23 cellular contexts compared by ENCODE assay signal in the genomic region with DNA sequence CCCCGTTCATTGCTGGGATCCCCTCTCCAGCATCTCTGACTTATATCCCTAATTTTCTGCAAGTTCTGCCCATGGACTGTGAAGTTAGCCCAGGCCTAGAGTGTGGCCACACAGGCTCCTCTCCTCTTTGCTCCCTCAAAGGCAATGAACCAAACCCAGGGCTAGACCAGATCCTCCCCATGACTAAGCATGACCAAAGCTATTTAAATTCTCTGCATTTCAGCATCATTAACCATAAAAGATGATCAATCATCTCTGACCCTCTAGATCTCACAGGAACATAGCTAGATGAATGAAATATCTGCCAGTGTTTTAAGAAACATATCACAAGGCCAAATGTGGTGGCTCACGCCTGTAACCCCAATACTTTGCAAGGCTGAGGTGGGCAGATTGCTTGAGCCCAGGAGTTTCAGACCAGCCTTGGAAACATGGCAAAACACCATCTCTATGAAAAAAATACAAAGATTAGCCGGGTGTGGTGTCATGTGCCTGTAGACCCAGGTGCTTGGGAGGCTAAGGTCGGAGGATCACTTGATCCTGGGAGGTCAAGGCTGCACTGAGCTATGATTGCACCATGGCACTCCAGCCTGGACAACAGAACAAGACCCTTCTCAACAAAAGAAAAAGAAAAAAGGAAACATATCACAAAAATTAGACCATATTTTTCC. TPM values are rescaled to one million over a fixed set of nuclear protein-coding genes. Genes with fewer than 3 reads are reported as not detected.
DNase-seq lines count a peak whose midpoint lies in the region; ATAC-seq, FAIRE-seq and TF ChIP-seq lines count a peak whose summit lies in the region.
"Had no signal": no experiment of that assay in that cellular context is flagged by ENCODE, and none has a peak within 500 bp of the region (broad histone marks: within the 10 kb centered on the region; RNA-seq: fewer than 3 reads in every experiment).

No MANE protein-coding gene starts in this region.

- no peaks in the 10 kb centered on the region for H3K36me3 Mint-ChIP-seq in astrocyte (ENCODE audit: low read depth, unreplicated experiment)
- H3K36me3 Mint-ChIP-seq: activated CD8-positive, alpha-beta memory T cell treated with anti-CD3 and anti-CD28 coated beads, Interleukin-2, amount 10 ng/mL, durations not matched to agents 7 days and 5 days had no signal

- H3K36me3 ChIP-seq in astrocyte (ENCODE audit: insufficient read depth, low read length) (no peaks in the 10 kb centered on the region), keratinocyte (ENCODE audit: control insufficient read depth in 2 of 2, extremely low read depth in 1 of 2, insufficient read depth in 2 of 2, low read length in 2 of 2) (no peaks in the 10 kb centered on the region), vagina (no peaks in the 10 kb centered on the region)
- H3K36me3 ChIP-seq: heart right ventricle, right atrium auricular region had no signal

- TF ChIP-seq CTCF in astrocyte (IDR thresholded peaks at IDR 0.05; ENCODE audit: insufficient read depth, low read depth, low read length) = no peak
- TF ChIP-seq CTCF in keratinocyte (optimal IDR thresholded peaks at IDR 0.05 in 1 of 3, IDR thresholded peaks at IDR 0.05 in 1 of 3, conservative IDR thresholded peaks at IDR 0.05 in 1 of 3; ENCODE audit: extremely low read depth in 1 of 3, insufficient read depth in 2 of 3, low read length in 3 of 3) = no peak
- TF ChIP-seq CTCF in vagina (IDR thresholded peaks at IDR 0.05) = no peak

- FAIRE-seq in astrocyte (lab: Jason Lieb, UNC) (no peak), keratinocyte (lab: Jason Lieb, UNC) (peak; percentile 13), HTR-8/SVneo (lab: Jason Lieb, UNC) (no peak)
- FAIRE-seq: endothelial cell of umbilical vein had no signal

- H2AFZ ChIP-seq in astrocyte (ENCODE audit: low read depth, low read length) = no peak overlapping the region
- no peak overlapping the region for H2AFZ ChIP-seq in keratinocyte (ENCODE audit: control insufficient read depth, low read length)

- no peak overlapping the region for H3K4me3 ChIP-seq in astrocyte (ENCODE audit: insufficient read depth, low read depth, low read length)
- no peak overlapping the region for H3K4me3 ChIP-seq in keratinocyte (ENCODE audit: control insufficient read depth in 2 of 3, extremely low read depth in 1 of 3, insufficient read depth in 2 of 3, low read depth in 1 of 3, low read length in 3 of 3)
- no peak overlapping the region for H3K4me3 ChIP-seq in vagina
- H3K4me3 ChIP-seq: coronary artery, heart right ventricle, right atrium auricular region had no signal

- H3K9ac ChIP-seq in astrocyte (ENCODE audit: low read length) (no peak overlapping the region), keratinocyte (ENCODE audit: control insufficient read depth, extremely low read depth, insufficient read depth, low read length) (no peak overlapping the region)

- H3K4me1 ChIP-seq in astrocyte (ENCODE audit: insufficient read depth, low read length) (peaks cover 14% of the 10 kb centered on the region), keratinocyte (ENCODE audit: control insufficient read depth, extremely low read depth, insufficient read depth, low read length) (peaks cover 39% of the 10 kb centered on the region), vagina (peaks cover 12% of the 10 kb centered on the region)
- H3K4me1 ChIP-seq: heart right ventricle, right atrium auricular region had no signal

- no peaks in the 10 kb centered on the region for H3K9me1 ChIP-seq in keratinocyte (ENCODE audit: control insufficient read depth, extremely low read depth, insufficient read depth, low read length)

- H3K4me2 ChIP-seq in astrocyte (ENCODE audit: low read length) (peak overlapping the region; percentile 5), keratinocyte (ENCODE audit: control insufficient read depth, extremely low read depth, insufficient read depth, low read depth, low read length) (peak overlapping the region; percentile 52)

- dilution Hi-C loops in keratinocyte (cut with MboI; ENCODE audit: extremely low pct_ligation_motif_present, low sequenced_read_pairs) = no loop called here

- H4K20me1 ChIP-seq in astrocyte (ENCODE audit: insufficient read depth, low read length) = no peaks in the 10 kb centered on the region
- H4K20me1 ChIP-seq in keratinocyte (ENCODE audit: control insufficient read depth, extremely low read depth, insufficient read depth, low read length) = no peaks in the 10 kb centered on the region

- peaks cover 4% of the 10 kb centered on the region for H3K9me3 Mint-ChIP-seq in astrocyte (ENCODE audit: unreplicated experiment)
- H3K9me3 Mint-ChIP-seq: T-helper 1 cell treated with Interleukin-12 subunit alpha and Interleukin-12 subunit beta and Interleukin-4 antibody, amounts not matched to agents 30 μg/mL and 1 μg/mL, for 36 hours had no signal

- H3K4me1 Mint-ChIP-seq in astrocyte (ENCODE audit: low read depth, unreplicated experiment) = peaks cover 23% of the 10 kb centered on the region

- peak overlapping the region; percentile 22 for H3K27ac ChIP-seq in astrocyte (ENCODE audit: low read depth, low read length)
- H3K27ac ChIP-seq in keratinocyte (ENCODE audit: control insufficient read depth, insufficient read depth, low read length) = peak overlapping the region; percentile 4
- no peak overlapping the region for H3K27ac ChIP-seq in vagina
- H3K27ac ChIP-seq: coronary artery, heart right ventricle, right atrium auricular region had no signal

- H3K79me2 ChIP-seq in astrocyte (ENCODE audit: insufficient read depth, low read length) (no peaks in the 10 kb centered on the region), keratinocyte (ENCODE audit: control insufficient read depth, insufficient read depth, low read length) (no peaks in the 10 kb centered on the region)

- no peak for TF ChIP-seq POLR2A in vagina (IDR thresholded peaks at IDR 0.05)

- no peak for ATAC-seq in GM21526 (IDR thresholded peaks at IDR 0.05; ENCODE audit: low FRiP score, unreplicated experiment)
- no peak for ATAC-seq in GM21717 (IDR thresholded peaks at IDR 0.05; ENCODE audit: unreplicated experiment)
- ATAC-seq: activated CD4-positive, CD25-positive, alpha-beta regulatory T cell treated with anti-CD3 and anti-CD28 coated beads, Interleukin-2, amount 50 U/mL, for 24 hours; activated CD8-positive, alpha-beta memory T cell treated with anti-CD3 and anti-CD28 coated beads, Interleukin-2, amount 10 ng/mL, durations not matched to agents 7 days and 5 days; heart right ventricle had no signal

- DNase-seq in AG20443 (ENCODE audit: low spot score) (peak; percentile 83), HS-5 (ENCODE audit: low read depth) (peak; percentile 69), astrocyte (ENCODE audit: low read depth) (peak; percentile 73), keratinocyte (ENCODE audit: low read depth, low spot score) (peak; percentile 50), HTR-8/SVneo (ENCODE audit: insufficient read length, low spot score) (no peak), vagina (ENCODE audit: extremely low spot score in 2 of 2) (no peak)
- DNase-seq: activated CD8-positive, alpha-beta memory T cell treated with anti-CD3 and anti-CD28 coated beads, Interleukin-2, amount 10 ng/mL, durations not matched to agents 7 days and 5 days; activated effector memory CD4-positive, alpha-beta T cell treated with anti-CD3 and anti-CD28 coated beads, Interleukin-2, amount 50 U/mL, for 16 hours; amygdala; Calu3; heart right ventricle; Kasumi-1; midbrain; NCI-H345; Right ventricle myocardium superior had no signal

- intact Hi-C loops in vagina (cut with DNase I) = no loop called here

- H3K9me3 ChIP-seq in astrocyte (ENCODE audit: insufficient read depth, low read depth, low read length) (no peaks in the 10 kb centered on the region), keratinocyte (ENCODE audit: control insufficient read depth, low read depth, low read length) (no peaks in the 10 kb centered on the region), vagina (no peaks in the 10 kb centered on the region)
- H3K9me3 ChIP-seq: heart right ventricle, right atrium auricular region had no signal

- H3K27ac Mint-ChIP-seq in astrocyte (ENCODE audit: unreplicated experiment) = no peak overlapping the region
- H3K27ac Mint-ChIP-seq: activated CD8-positive, alpha-beta memory T cell treated with anti-CD3 and anti-CD28 coated beads, Interleukin-2, amount 10 ng/mL, durations not matched to agents 7 days and 5 days; T-helper 1 cell treated with Interleukin-12 subunit alpha and Interleukin-12 subunit beta and Interleukin-4 antibody, amounts not matched to agents 30 μg/mL and 1 μg/mL, for 36 hours had no signal

- H3K27me3 ChIP-seq in astrocyte (ENCODE audit: insufficient read depth, low read length) (peaks cover 9% of the 10 kb centered on the region), keratinocyte (ENCODE audit: control insufficient read depth, extremely low read depth, insufficient read depth, low read length) (no peaks in the 10 kb centered on the region), vagina (no peaks in the 10 kb centered on the region)
- H3K27me3 ChIP-seq: right atrium auricular region had no signal

- H3K4me3 Mint-ChIP-seq in astrocyte (ENCODE audit: unreplicated experiment) = no peak overlapping the region
- H3K4me3 Mint-ChIP-seq: activated CD8-positive, alpha-beta memory T cell treated with anti-CD3 and anti-CD28 coated beads, Interleukin-2, amount 10 ng/mL, durations not matched to agents 7 days and 5 days; T-helper 1 cell treated with Interleukin-12 subunit alpha and Interleukin-12 subunit beta and Interleukin-4 antibody, amounts not matched to agents 30 μg/mL and 1 μg/mL, for 36 hours had no signal

- peaks cover 30% of the 10 kb centered on the region for H3K27me3 Mint-ChIP-seq in astrocyte (ENCODE audit: low read depth, unreplicated experiment)

RNA-seq across cellular contexts. Expression of a gene that starts 2.2 kb away (rescaled TPM):
- total RNA-seq in astrocyte = 0.09 and 0.43 TPM in 2 replicates
- polyA plus RNA-seq in keratinocyte = 0.05 to 0.36 TPM (median 0.29 TPM) in 3 replicates
- 0.45 TPM for polyA plus RNA-seq in keratinocyte (2011; ENCODE audit: low read depth)
- polyA plus RNA-seq in keratinocyte (2011; cell fraction: cytosol; rRNA removed) = 0.04 and 0.06 TPM in 2 replicates
- polyA plus RNA-seq in keratinocyte (2011; cell fraction: nucleus; rRNA removed) = 0.04 TPM in 1 of 2 replicates, not detected in the other
- 0.07 and 0.25 TPM in 2 replicates for polyA plus RNA-seq in keratinocyte (2012; ENCODE audit: low replicate concordance)
- not detected in 3 replicates for polyA minus RNA-seq in keratinocyte
- polyA minus RNA-seq in keratinocyte (2011; cell fraction: cytosol; rRNA and poly(A)+ RNA removed) = not detected
- not detected in 2 replicates for polyA minus RNA-seq in keratinocyte (2011; cell fraction: nucleus; rRNA and poly(A)+ RNA removed)
- not detected for total RNA-seq in vagina
- total RNA-seq: activated CD8-positive, alpha-beta memory T cell treated with anti-CD3 and anti-CD28 coated beads, Interleukin-2, amount 10 ng/mL, durations not matched to agents 7 days and 5 days; Calu3; endothelial cell of umbilical vein; heart right ventricle; right atrium auricular region; Right ventricle myocardium superior; subcutaneous adipose tissue had no signal
- polyA plus RNA-seq: endothelial cell of umbilical vein, heart right ventricle had no signal

RNA-seq across cellular contexts. Expression of a gene that starts 15.8 kb away (rescaled TPM):
- not detected in 2 replicates for total RNA-seq in astrocyte
- polyA plus RNA-seq in keratinocyte = 1.9 to 3.4 TPM (median 2.0 TPM) in 3 replicates
- 4.7 TPM for polyA plus RNA-seq in keratinocyte (2011; ENCODE audit: low read depth)
- polyA plus RNA-seq in keratinocyte (2011; cell fraction: cytosol; rRNA removed) = 1.9 and 2.8 TPM in 2 replicates
- 3.7 and 6.5 TPM in 2 replicates for polyA plus RNA-seq in keratinocyte (2011; cell fraction: nucleus; rRNA removed)
- 1.6 and 2.6 TPM in 2 replicates for polyA plus RNA-seq in keratinocyte (2012; ENCODE audit: low replicate concordance)
- polyA minus RNA-seq in keratinocyte = 0.43 to 3.5 TPM (median 3.0 TPM) in 3 replicates
- 0.77 TPM for polyA minus RNA-seq in keratinocyte (2011; cell fraction: cytosol; rRNA and poly(A)+ RNA removed)
- 3.3 and 4.4 TPM in 2 replicates for polyA minus RNA-seq in keratinocyte (2011; cell fraction: nucleus; rRNA and poly(A)+ RNA removed)
- total RNA-seq in vagina = 354 TPM
- total RNA-seq: activated CD8-positive, alpha-beta memory T cell treated with anti-CD3 and anti-CD28 coated beads, Interleukin-2, amount 10 ng/mL, durations not matched to agents 7 days and 5 days; Calu3; endothelial cell of umbilical vein; heart right ventricle; right atrium auricular region; Right ventricle myocardium superior; subcutaneous adipose tissue had no signal
- polyA plus RNA-seq: endothelial cell of umbilical vein had no signal

RNA-seq across cellular contexts. Expression of a gene that starts 21.0 kb away (rescaled TPM):
- total RNA-seq in astrocyte = not detected in 2 replicates
- not detected in 3 replicates for polyA plus RNA-seq in keratinocyte
- polyA plus RNA-seq in keratinocyte (2011; ENCODE audit: low read depth) = not detected
- polyA plus RNA-seq in keratinocyte (2011; cell fraction: cytosol; rRNA removed) = not detected in 2 replicates
- not detected in 2 replicates for polyA plus RNA-seq in keratinocyte (2011; cell fraction: nucleus; rRNA removed)
- not detected in 2 replicates for polyA plus RNA-seq in keratinocyte (2012; ENCODE audit: low replicate concordance)
- polyA minus RNA-seq in keratinocyte = not detected in 3 replicates
- polyA minus RNA-seq in keratinocyte (2011; cell fraction: cytosol; rRNA and poly(A)+ RNA removed) = not detected
- polyA minus RNA-seq in keratinocyte (2011; cell fraction: nucleus; rRNA and poly(A)+ RNA removed) = not detected in 2 replicates
- total RNA-seq in vagina = not detected
- total RNA-seq: activated CD8-positive, alpha-beta memory T cell treated with anti-CD3 and anti-CD28 coated beads, Interleukin-2, amount 10 ng/mL, durations not matched to agents 7 days and 5 days; Calu3; endothelial cell of umbilical vein; heart right ventricle; right atrium auricular region; Right ventricle myocardium superior; subcutaneous adipose tissue had no signal
- polyA plus RNA-seq: endothelial cell of umbilical vein, heart right ventricle had no signal

RNA-seq across cellular contexts. Expression of a gene that starts 36.0 kb away (rescaled TPM):
- total RNA-seq in astrocyte (0.50 and 0.82 TPM in 2 replicates), vagina (1.7 TPM)
- 0.09 to 0.22 TPM (median 0.12 TPM) in 3 replicates for polyA plus RNA-seq in keratinocyte
- 4.6 TPM for polyA plus RNA-seq in keratinocyte (2011; ENCODE audit: low read depth)
- polyA plus RNA-seq in keratinocyte (2011; cell fraction: cytosol; rRNA removed) = 0.07 and 0.12 TPM in 2 replicates
- 1.0 TPM in 2 replicates for polyA plus RNA-seq in keratinocyte (2011; cell fraction: nucleus; rRNA removed)
- polyA plus RNA-seq in keratinocyte (2012; ENCODE audit: low replicate concordance) = 0.10 and 4.8 TPM in 2 replicates
- 0.20 to 0.29 TPM in 2 of 3 replicates, not detected in the other for polyA minus RNA-seq in keratinocyte
- polyA minus RNA-seq in keratinocyte (2011; cell fraction: cytosol; rRNA and poly(A)+ RNA removed) = not detected
- 0.63 TPM in 1 of 2 replicates, not detected in the other for polyA minus RNA-seq in keratinocyte (2011; cell fraction: nucleus; rRNA and poly(A)+ RNA removed)
- total RNA-seq: Calu3, endothelial cell of umbilical vein, heart right ventricle, right atrium auricular region, Right ventricle myocardium superior had no signal
- polyA plus RNA-seq: endothelial cell of umbilical vein had no signal

RNA-seq across cellular contexts. Expression of a gene that starts 50.7 kb away (rescaled TPM):
- total RNA-seq in astrocyte = not detected in 2 replicates
- polyA plus RNA-seq in keratinocyte = 0.49 to 1.7 TPM (median 0.96 TPM) in 3 replicates
- polyA plus RNA-seq in keratinocyte (2011; ENCODE audit: low read depth) = 39.4 TPM
- polyA plus RNA-seq in keratinocyte (2011; cell fraction: cytosol; rRNA removed) = 0.87 and 0.90 TPM in 2 replicates
- 1.4 and 2.9 TPM in 2 replicates for polyA plus RNA-seq in keratinocyte (2011; cell fraction: nucleus; rRNA removed)
- 0.80 and 78.3 TPM in 2 replicates for polyA plus RNA-seq in keratinocyte (2012; ENCODE audit: low replicate concordance)
- polyA minus RNA-seq in keratinocyte = 0.66 to 4.6 TPM (median 0.77 TPM) in 3 replicates
- polyA minus RNA-seq in keratinocyte (2011; cell fraction: cytosol; rRNA and poly(A)+ RNA removed) = not detected
- polyA minus RNA-seq in keratinocyte (2011; cell fraction: nucleus; rRNA and poly(A)+ RNA removed) = 1.5 and 3.5 TPM in 2 replicates
- 89.1 TPM for total RNA-seq in vagina
- total RNA-seq: activated CD8-positive, alpha-beta memory T cell treated with anti-CD3 and anti-CD28 coated beads, Interleukin-2, amount 10 ng/mL, durations not matched to agents 7 days and 5 days; endothelial cell of umbilical vein; heart right ventricle; right atrium auricular region; Right ventricle myocardium superior; subcutaneous adipose tissue had no signal
- polyA plus RNA-seq: endothelial cell of umbilical vein had no signal

Comparison
In these comparisons a context has a peak if more than half of its experiments do, and no peak if none do; other contexts are left out.
1. DNase-seq: peak in AG20443 (single experiment), HS-5 (single experiment), astrocyte (single experiment) and keratinocyte (single experiment); none in HTR-8/SVneo (single experiment) and vagina (0 of 2).
2. RNA of a gene that starts 15.8 kb away (total RNA-seq): 354 TPM in vagina (single experiment); not detected in astrocyte; every median in the first group is over 100 times any median in the second.